27 cellular contexts compared by ENCODE assay signal in the genomic region with DNA sequence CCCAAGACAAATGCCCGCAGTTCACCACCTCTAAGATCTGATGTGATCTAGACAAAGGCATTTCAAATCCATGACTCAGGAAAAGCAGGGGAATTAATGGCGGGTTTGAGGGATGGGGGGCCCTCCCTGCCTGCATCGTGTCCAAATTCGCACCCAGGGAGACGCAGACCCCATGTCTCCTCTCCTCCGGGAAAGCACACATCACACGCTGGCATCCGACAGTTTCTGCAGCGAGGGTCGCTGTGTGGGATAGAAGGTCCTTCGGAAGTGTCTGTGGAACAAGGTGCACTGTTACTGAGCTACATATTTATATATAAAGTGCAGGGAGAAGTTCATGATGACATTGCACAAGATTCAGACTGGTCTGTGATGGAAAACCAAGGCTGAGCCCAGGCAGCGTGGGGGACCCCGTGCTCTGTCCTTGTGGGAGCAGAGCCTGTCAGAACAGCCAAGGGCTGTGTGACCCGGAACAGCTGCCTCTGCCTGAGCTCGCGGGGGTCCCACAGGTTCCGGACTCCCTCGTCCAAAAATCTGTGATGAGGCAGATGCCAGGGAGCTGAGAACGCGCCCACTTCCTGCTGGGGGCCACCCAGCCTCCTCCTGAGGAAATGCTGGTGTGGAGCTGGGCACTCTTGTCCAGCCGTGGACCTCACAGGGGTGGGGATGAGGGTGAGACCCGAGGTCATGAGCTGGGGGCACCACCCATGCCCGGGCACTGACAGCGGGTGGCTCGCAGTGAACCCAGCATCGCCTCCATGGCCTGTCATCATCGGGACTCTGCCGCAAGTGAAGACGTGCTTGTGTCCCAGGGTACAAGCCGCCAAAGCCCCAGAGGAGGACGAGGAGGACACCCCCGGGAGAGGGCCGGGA.
DNase-seq lines count a peak whose midpoint lies in the region; ATAC-seq and TF ChIP-seq lines count a peak whose summit lies in the region.
"Had no signal": no experiment of that assay in that cellular context is flagged by ENCODE, and none has a peak within 500 bp of the region (broad histone marks: within the 10 kb centered on the region; RNA-seq: fewer than 3 reads in every experiment).

No MANE protein-coding gene starts in this region.

- TF ChIP-seq POLR2A in uterus (IDR thresholded peaks at IDR 0.05) = no peak

- H3K36me3 ChIP-seq in neural progenitor cell (no peaks in the 10 kb centered on the region), uterus (no peaks in the 10 kb centered on the region)
- H3K36me3 ChIP-seq: adrenal gland, gastrocnemius medialis had no signal

- no peak overlapping the region for H3K27ac Mint-ChIP-seq in natural killer cell treated with Interleukin-12 subunit alpha and Interleukin-12 subunit beta and Interleukin-15 and Interleukin-18, amount 100 ng/mL, for 72 hours
- H3K27ac Mint-ChIP-seq in natural killer cell (no peak overlapping the region), neural progenitor cell (peak overlapping the region; percentile 47)
- H3K27ac Mint-ChIP-seq: activated CD4-positive, alpha-beta memory T cell treated with anti-CD3 and anti-CD28 coated beads for 36 hours; activated T-cell treated with anti-CD3 and anti-CD28 coated beads, Interleukin-2, amount 50 U/mL, for 72 hours; T-helper 17 cell had no signal

- no peak overlapping the region for H3K4me3 ChIP-seq in neural progenitor cell
- no peak overlapping the region for H3K4me3 ChIP-seq in uterus
- H3K4me3 ChIP-seq: A549, adrenal gland, body of pancreas, gastrocnemius medialis, skin epidermis, testis had no signal

- TF ChIP-seq CTCF in natural killer cell (IDR thresholded peaks at IDR 0.05) = no peak
- TF ChIP-seq CTCF in neural progenitor cell (IDR thresholded peaks at IDR 0.05) = no peak
- TF ChIP-seq CTCF in uterus (IDR thresholded peaks at IDR 0.05) = no peak
- no peak for TF ChIP-seq CTCF in GM13977 (IDR thresholded peaks at IDR 0.05; ENCODE audit: extremely low read depth, insufficient read depth, missing control alignments)

- no peaks in the 10 kb centered on the region for H4K20me1 ChIP-seq in neural progenitor cell (ENCODE audit: low read depth)

- no peak overlapping the region for H3K4me2 ChIP-seq in neural progenitor cell
- H3K4me2 ChIP-seq: A549 had no signal

- H3K9ac ChIP-seq in neural progenitor cell = no peak overlapping the region

- ATAC-seq in natural killer cell treated with Interleukin-12 subunit alpha and Interleukin-12 subunit beta and Interleukin-15 and Interleukin-18, amount 100 ng/mL, for 72 hours = no peak
- ATAC-seq in natural killer cell (no peak), left cardiac atrium (peak in 1 of 2 donors; percentile 25)
- ATAC-seq: A549; activated T-cell treated with anti-CD3 and anti-CD28 coated beads, Interleukin-2, amount 50 U/mL, for 72 hours; body of pancreas; gastrocnemius medialis; HCT116; T-helper 17 cell had no signal

- intact Hi-C loops in natural killer cell (cut with micrococcal nuclease) = no loop called here
- intact Hi-C loops in left cardiac atrium (cut with DNase I) = loop anchor here in 1 of 2 donors (10.0 kb wide), 1 partner anchor 63 kb away; no protein-coding TSS in a partner anchor
- intact Hi-C loops in uterus (cut with DNase I; ENCODE audit: low total_unique reads) = no loop called here

- H3K36me3 Mint-ChIP-seq in natural killer cell treated with Interleukin-12 subunit alpha and Interleukin-12 subunit beta and Interleukin-15 and Interleukin-18, amount 100 ng/mL, for 72 hours = no peaks in the 10 kb centered on the region
- H3K36me3 Mint-ChIP-seq in natural killer cell (no peaks in the 10 kb centered on the region), neural progenitor cell (peaks cover 1% of the 10 kb centered on the region)
- H3K36me3 Mint-ChIP-seq: activated CD4-positive, alpha-beta memory T cell treated with anti-CD3 and anti-CD28 coated beads for 36 hours had no signal

- DNase-seq in natural killer cell treated with Interleukin-12 subunit alpha and Interleukin-12 subunit beta and Interleukin-15 and Interleukin-18, amount 100 ng/mL, for 72 hours (ENCODE audit: low spot score) = peak; percentile 56
- DNase-seq in natural killer cell (no peak), left cardiac atrium (peak; percentile 17), neural progenitor cell (ENCODE audit: low spot score) (no peak), uterus (peak; percentile 12 to 14), GM13977 (ENCODE audit: low spot score) (no peak), foreskin melanocyte (no peak), NCI-H1417 treated with DMSO at 0.1 percent for 48 hours (lab: John Stamatoyannopoulos, UW) (no peak)
- DNase-seq: activated CD4-positive, alpha-beta memory T cell treated with anti-CD3 and anti-CD28 coated beads for 36 hours; activated CD4-positive, alpha-beta T cell treated with anti-CD3 and anti-CD28 coated beads for 1 hour; activated naive CD4-positive, alpha-beta T cell treated with Interleukin-2 at 50 U/mL for 16 hours; activated T-cell treated with anti-CD3 and anti-CD28 coated beads, Interleukin-2, amount 50 U/mL, for 72 hours; EL; gastrocnemius medialis; Karpas-422; kidney glomerular epithelial cell; mesenchymal stem cell; NCI-H2029 treated with DMSO at 0.1 percent for 48 hours; NCI-H524 treated with DMSO at 0.1 percent for 48 hours; stimulated activated naive CD4-positive, alpha-beta T cell; T-helper 17 cell; testis had no signal

- H3K79me2 ChIP-seq in neural progenitor cell (ENCODE audit: low read depth) = no peaks in the 10 kb centered on the region

- no peaks in the 10 kb centered on the region for H3K9me3 Mint-ChIP-seq in natural killer cell treated with Interleukin-12 subunit alpha and Interleukin-12 subunit beta and Interleukin-15 and Interleukin-18, amount 100 ng/mL, for 72 hours
- H3K9me3 Mint-ChIP-seq in natural killer cell (peaks cover 2 to 3% of the 10 kb centered on the region in 2 donors), neural progenitor cell (peaks cover 4% of the 10 kb centered on the region)
- H3K9me3 Mint-ChIP-seq: activated CD4-positive, alpha-beta memory T cell treated with anti-CD3 and anti-CD28 coated beads for 36 hours had no signal

- peaks cover 10 to 29% of the 10 kb centered on the region in 2 donors for H3K27me3 Mint-ChIP-seq in natural killer cell treated with Interleukin-12 subunit alpha and Interleukin-12 subunit beta and Interleukin-15 and Interleukin-18, amount 100 ng/mL, for 72 hours
- peaks cover 10 to 34% of the 10 kb centered on the region in 2 donors for H3K27me3 Mint-ChIP-seq in natural killer cell (ENCODE audit: low read depth in 2 of 2)
- H3K27me3 Mint-ChIP-seq in neural progenitor cell (ENCODE audit: insufficient read depth, low read depth) = peaks cover 2% of the 10 kb centered on the region

- H3K4me1 Mint-ChIP-seq in natural killer cell treated with Interleukin-12 subunit alpha and Interleukin-12 subunit beta and Interleukin-15 and Interleukin-18, amount 100 ng/mL, for 72 hours (ENCODE audit: low read depth in 2 of 2) = no peaks in the 10 kb centered on the region
- H3K4me1 Mint-ChIP-seq in natural killer cell (no peaks in the 10 kb centered on the region), neural progenitor cell (peaks cover 19% of the 10 kb centered on the region)

- H3K9me3 ChIP-seq in neural progenitor cell (ENCODE audit: low read depth) (no peaks in the 10 kb centered on the region), uterus (no peaks in the 10 kb centered on the region)
- H3K9me3 ChIP-seq: A549, adrenal gland, body of pancreas, gastrocnemius medialis, testis had no signal

- H2AFZ ChIP-seq in neural progenitor cell (replicated peaks) = no peak overlapping the region

- in situ Hi-C loops in GM13977 (cut with MboI; ENCODE audit: low pct_unique_long_range_greater_than_20kb, low sequenced_read_pairs, unreplicated experiment) = no loop called here

- H3K27ac ChIP-seq in neural progenitor cell = no peak overlapping the region
- H3K27ac ChIP-seq in uterus = no peak overlapping the region
- H3K27ac ChIP-seq: A549, adrenal gland, body of pancreas, gastrocnemius medialis, skin epidermis, testis had no signal

- H3F3A ChIP-seq in neural progenitor cell (ENCODE audit: low read depth) = peaks cover 4% of the 10 kb centered on the region

- H3K4me3 Mint-ChIP-seq in natural killer cell treated with Interleukin-12 subunit alpha and Interleukin-12 subunit beta and Interleukin-15 and Interleukin-18, amount 100 ng/mL, for 72 hours = no peak overlapping the region
- no peak overlapping the region for H3K4me3 Mint-ChIP-seq in natural killer cell
- no peak overlapping the region for H3K4me3 Mint-ChIP-seq in neural progenitor cell
- H3K4me3 Mint-ChIP-seq: activated CD4-positive, alpha-beta memory T cell treated with anti-CD3 and anti-CD28 coated beads for 36 hours; activated T-cell treated with anti-CD3 and anti-CD28 coated beads, Interleukin-2, amount 50 U/mL, for 72 hours; T-helper 17 cell had no signal

- no peaks in the 10 kb centered on the region for H3K27me3 ChIP-seq in neural progenitor cell
- H3K27me3 ChIP-seq in uterus = no peaks in the 10 kb centered on the region
- H3K27me3 ChIP-seq: testis had no signal

- peaks cover 6% of the 10 kb centered on the region for H3K4me1 ChIP-seq in neural progenitor cell
- H3K4me1 ChIP-seq in uterus = no peaks in the 10 kb centered on the region
- H3K4me1 ChIP-seq: adrenal gland, body of pancreas, gastrocnemius medialis had no signal

Comparison
In these comparisons a context has a peak if more than half of its experiments do, and no peak if none do; other contexts are left out.
1. DNase-seq: peak in natural killer cell treated with Interleukin-12 subunit alpha and Interleukin-12 subunit beta and Interleukin-15 and Interleukin-18, amount 100 ng/mL, for 72 hours (single experiment), left cardiac atrium (single experiment) and uterus (2 of 2); none in natural killer cell (single experiment), neural progenitor cell (single experiment), GM13977 (single experiment), foreskin melanocyte (single experiment) and NCI-H1417 treated with DMSO at 0.1 percent for 48 hours (single experiment).